Comparison of ENCODE assay signal across 8 cellular contexts in the genomic region with DNA sequence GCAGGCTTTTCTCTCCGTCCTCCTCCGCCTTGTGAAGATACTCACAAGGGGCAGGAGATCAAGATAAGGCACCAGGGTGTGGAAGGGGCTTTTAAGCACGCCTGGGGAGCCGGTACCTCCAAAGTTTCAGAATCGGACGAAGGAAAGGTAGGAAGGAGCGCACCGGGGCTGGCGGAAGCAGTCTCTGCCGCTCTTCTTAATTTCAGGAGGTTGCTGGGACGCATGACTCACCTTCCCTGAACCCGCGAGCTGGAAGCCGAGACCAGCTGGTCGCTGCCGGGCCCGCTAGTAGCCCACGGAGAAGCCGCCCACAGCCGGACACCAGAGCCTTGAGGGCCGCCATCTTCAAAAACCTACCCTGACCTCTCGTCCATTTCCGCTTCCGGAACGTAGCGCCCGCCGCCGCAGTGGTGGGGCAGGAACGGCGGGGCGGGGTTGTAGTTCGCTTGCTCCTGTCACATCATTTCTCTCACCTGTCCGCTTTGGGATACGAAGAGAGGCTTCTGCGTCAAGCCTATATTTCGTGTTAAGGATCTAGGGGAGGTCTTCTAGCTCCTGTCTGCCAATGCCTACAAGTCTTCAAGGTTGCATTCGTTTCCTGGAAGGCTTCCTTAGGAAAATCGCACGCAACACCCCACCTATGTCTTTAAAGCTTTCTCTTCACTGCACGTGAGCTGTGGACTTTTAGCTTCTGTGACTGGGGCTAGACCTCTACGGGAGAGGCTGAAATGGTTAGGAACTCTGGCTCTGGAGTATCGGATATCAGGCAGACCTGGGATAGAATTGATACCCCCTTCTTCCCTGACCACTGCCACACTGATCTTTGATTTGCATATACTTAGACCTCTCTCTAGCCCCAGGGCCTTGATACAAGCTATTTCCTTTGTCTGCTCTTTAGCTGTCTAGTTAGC. TPM values are rescaled to one million over a fixed set of nuclear protein-coding genes. Genes with fewer than 3 reads are reported as not detected.
A peak's percentile ranks its signal among the peaks of the same experiment; 100 is the strongest.
DNase-seq lines count a peak whose midpoint lies in the region; ATAC-seq and TF ChIP-seq lines count a peak whose summit lies in the region.

A gene (minus strand): TSS at position 355 of the 911 bp plus-strand sequence. CDS start 12 bp downstream, at position 343.

- peak within 1 kb of the TSS; percentile 77 for H3K4me3 ChIP-seq in AG09309 (ENCODE audit: control insufficient read depth, low read depth, low read length)

- ATAC-seq in GM18907 (IDR thresholded peaks at IDR 0.05; ENCODE audit: unreplicated experiment) (peak; percentile 93), HG03139 (IDR thresholded peaks at IDR 0.05; ENCODE audit: unreplicated experiment) (peak; percentile 83)

- no peak for TF ChIP-seq CTCF in AG09309 (IDR thresholded peaks at IDR 0.05; ENCODE audit: control insufficient read depth, insufficient read depth, low read depth, low read length, missing control alignments)

- DNase-seq in AG09309 (ENCODE audit: low read depth) = no peak
- DNase-seq in NCI-H510A (lab: John Stamatoyannopoulos, UW) = peak; percentile 79
- peak; percentile 71 to 74 for DNase-seq in activated CD4-positive, alpha-beta T cell treated with anti-CD3 and anti-CD28 coated beads for 24 hours (ENCODE audit: low read depth in 2 of 2)
- DNase-seq in cerebellum (ENCODE audit: low spot score) = peak; percentile 91
- peak; percentile 91 for DNase-seq in kidney tubule cell (ENCODE audit: low spot score)
- peak; percentile 66 to 71 (median 68) for DNase-seq in stimulated activated CD4-positive, alpha-beta T cell treated with anti-CD3 and anti-CD28 coated beads, Interleukin-1b, Interleukin-23, amount 100 ng/mL, for 24 hours (ENCODE audit: low read depth in 4 of 4, low spot score in 1 of 4)

RNA-seq across cellular contexts. Expression of the gene that starts here (rescaled TPM):
- total RNA-seq in cerebellum = 17.0 TPM
